ENCODE assay signal across 15 cellular contexts in genomic region chr1:235313931-235314678, GRCh38. TPM values are rescaled to one million over a fixed set of nuclear protein-coding genes. Genes with fewer than 3 reads are reported as not detected.
DNase-seq lines count a peak whose midpoint lies in the region; ATAC-seq and TF ChIP-seq lines count a peak whose summit lies in the region.
"Had no signal": no experiment of that assay in that cellular context is flagged by ENCODE, and none has a peak within 500 bp of the region (broad histone marks: within the 10 kb centered on the region; RNA-seq: fewer than 3 reads in every experiment).

No MANE protein-coding gene starts in this region.

- H3K4me1 ChIP-seq in RWPE2 (ENCODE audit: insufficient read depth, poor library complexity, severe bottlenecking): peaks cover 18% of the 10 kb centered on the region

- no peaks in the 10 kb centered on the region for H3K27me3 Mint-ChIP-seq in neural crest cell (ENCODE audit: low read depth)

- H3K4me1 Mint-ChIP-seq in neural crest cell: peaks cover 12% of the 10 kb centered on the region

- DNase-seq in NCI-H2171 treated with DMSO at 0.1 percent for 48 hours (lab: John Stamatoyannopoulos, UW) (peak; percentile 35), NCI-H2171 (lab: John Stamatoyannopoulos, UW) (no peak), RWPE2 (ENCODE audit: low spot score) (no peak), coronary artery (ENCODE audit: low spot score) (no peak), neural crest cell (ENCODE audit: low read depth, low spot score) (no peak), kidney tubule cell (ENCODE audit: low spot score) (no peak), HCEC 1CT (no peak), NCI-H524 treated with DMSO at 0.1 percent for 48 hours (lab: John Stamatoyannopoulos, UW) (no peak)
- DNase-seq: activated CD4-positive, alpha-beta T cell treated with anti-CD3 and anti-CD28 coated beads for 4 hours; NCI-H446; ovary; SHP77 treated with DMSO at 0.1 percent for 48 hours; stimulated activated CD4-positive, alpha-beta T cell treated with anti-CD3 and anti-CD28 coated beads, Interleukin-2, amount 100 ng/mL, for 48 hours had no signal

- H3K27ac ChIP-seq in RWPE2 (ENCODE audit: poor library complexity, severe bottlenecking): no peak overlapping the region
- no peak overlapping the region for H3K27ac ChIP-seq in coronary artery
- H3K27ac ChIP-seq: 22Rv1, ascending aorta, ovary had no signal

- H3K36me3 Mint-ChIP-seq in neural crest cell (ENCODE audit: low read depth): peaks cover 11% of the 10 kb centered on the region

- no peaks in the 10 kb centered on the region for H3K27me3 ChIP-seq in RWPE2 (ENCODE audit: insufficient read depth, poor library complexity, severe bottlenecking)
- H3K27me3 ChIP-seq: ascending aorta, ovary had no signal

- TF ChIP-seq CTCF in RWPE2 (IDR thresholded peaks at IDR 0.05; ENCODE audit: poor library complexity, severe bottlenecking): no peak
- no peak for TF ChIP-seq CTCF in coronary artery (IDR thresholded peaks at IDR 0.05)
- TF ChIP-seq CTCF in neural crest cell (conservative IDR thresholded peaks at IDR 0.05): no peak

- H3K36me3 ChIP-seq in RWPE2 (ENCODE audit: low read depth): no peaks in the 10 kb centered on the region
- H3K36me3 ChIP-seq: ovary had no signal

- H3K9me3 ChIP-seq in RWPE2 (ENCODE audit: severe bottlenecking): no peaks in the 10 kb centered on the region
- H3K9me3 ChIP-seq: ascending aorta, ovary had no signal

- H3K4me3 ChIP-seq in RWPE2 (ENCODE audit: severe bottlenecking) (no peak overlapping the region), coronary artery (peak overlapping the region; percentile 27)
- H3K4me3 ChIP-seq: ascending aorta, ovary had no signal

- H3K9me3 Mint-ChIP-seq in neural crest cell: no peaks in the 10 kb centered on the region

- peak overlapping the region; percentile 29 for H3K27ac Mint-ChIP-seq in neural crest cell (ENCODE audit: unreplicated experiment)

- H3K4me3 Mint-ChIP-seq in neural crest cell: no peak overlapping the region

- ATAC-seq in RWPE2 (ENCODE audit: low read depth): peak; percentile 29; the same call in 1 of the 3 replicates

RNA-seq across cellular contexts. Expression of gene ARID4B, which starts 13.9 kb away (rescaled TPM):
- 43.6 and 46.0 TPM in 2 replicates for total RNA-seq in neural crest cell

RNA-seq across cellular contexts. Expression of gene GGPS1, which starts 14.3 kb away (rescaled TPM):
- 57.2 and 58.0 TPM in 2 replicates for total RNA-seq in neural crest cell

RNA-seq across cellular contexts. Expression of gene TBCE, which starts 53.1 kb away (rescaled TPM):
- 28.2 and 33.3 TPM in 2 replicates for total RNA-seq in neural crest cell
